ENCODE assay signal across 1 cellular context in genomic region chr19:33377586-33378475, GRCh38.
TF ChIP-seq lines count a peak whose summit lies in the region.

No MANE protein-coding gene starts in this region.

TF ChIP-seq in HEK293, 187 proteins besides CTCF, POLR2A, EP300 and RAD21 (continued from another document):
- TF ChIP-seq REST (tag by site-specific recombination; IDR thresholded peaks at IDR 0.05), result no peak
- no peak for TF ChIP-seq ZFP37 (tag by site-specific recombination; IDR thresholded peaks at IDR 0.05)
- TF ChIP-seq BCL11B (tag by site-specific recombination; IDR thresholded peaks at IDR 0.05; ENCODE audit: low read depth), result no peak
- TF ChIP-seq ZNF488 (tag by site-specific recombination; IDR thresholded peaks at IDR 0.05), result 0 out of 2 replicates have a peak, but pooled peaks have one; percentile 8
- no peak for TF ChIP-seq WT1 (tag by site-specific recombination; IDR thresholded peaks at IDR 0.05)
- no peak for TF ChIP-seq ZNF174 (tag by site-specific recombination; IDR thresholded peaks at IDR 0.05)
- TF ChIP-seq ZNF324 (tag by site-specific recombination; IDR thresholded peaks at IDR 0.05), result no peak
- TF ChIP-seq ZEB2 (tag by site-specific recombination; IDR thresholded peaks at IDR 0.05), result no peak
- peak; percentile 90 for TF ChIP-seq GFI1B (tag by site-specific recombination; IDR thresholded peaks at IDR 0.05)
- 0 out of 2 replicates have a peak, but pooled peaks have one; percentile 15 for TF ChIP-seq ZBTB17 (tag by site-specific recombination; IDR thresholded peaks at IDR 0.05)
- 0 out of 2 replicates have a peak, but pooled peaks have one; percentile 3 for TF ChIP-seq ZNF558 (tag by site-specific recombination; IDR thresholded peaks at IDR 0.05)
- no peak for TF ChIP-seq ZNF146 (tag by site-specific recombination; IDR thresholded peaks at IDR 0.05)
